1 cellular context compared by ENCODE assay signal in the genomic region with DNA sequence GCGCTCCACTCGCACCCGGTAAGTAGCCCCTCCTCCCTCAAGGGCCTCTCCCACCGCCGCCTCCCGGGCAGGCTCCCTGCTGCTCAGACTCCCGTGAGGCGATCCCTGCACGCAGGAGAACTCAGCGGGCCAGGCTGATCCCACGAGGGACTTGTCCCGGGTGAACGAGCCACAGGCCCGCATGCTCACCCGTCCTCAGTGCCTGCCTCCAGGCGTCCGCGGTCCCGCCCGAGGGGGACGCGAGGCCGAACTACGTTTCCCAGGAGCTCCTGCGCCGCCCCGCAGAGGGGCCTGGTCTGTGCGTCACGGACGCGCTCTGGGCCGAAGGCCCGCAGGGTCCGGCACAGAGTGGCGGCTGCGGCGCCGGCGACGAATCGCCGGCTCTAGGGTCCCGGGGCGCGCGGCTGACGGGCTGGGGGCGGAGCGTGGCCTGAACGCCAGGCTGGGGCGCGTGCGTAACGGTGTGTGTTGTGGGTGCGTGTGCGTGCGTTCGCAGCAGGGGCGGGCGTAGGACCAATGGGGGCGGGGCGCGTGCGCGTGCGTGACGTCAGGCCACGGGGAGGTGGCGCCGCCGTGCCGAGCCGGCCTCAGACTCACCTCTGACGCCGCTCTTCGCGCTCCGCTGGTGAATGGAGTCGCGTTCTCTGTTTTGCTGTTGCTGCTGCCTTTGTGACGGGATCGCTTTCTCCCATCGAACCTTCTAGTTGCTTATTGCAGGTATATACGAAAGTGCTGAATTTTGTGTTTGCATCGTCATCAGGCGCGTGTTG.
TF ChIP-seq lines count a peak whose summit lies in the region.

Gene ZNF10 (plus strand): TSS at position 590 of the 770 bp plus-strand sequence. CDS start 13,866 bp downstream, outside the sequence.
Gene ZNF891 (minus strand): TSS at position 237 of the 770 bp plus-strand sequence. CDS start 8,356 bp downstream, outside the sequence.

TF ChIP-seq in K562, 482 proteins besides CTCF, POLR2A, EP300 and RAD21 (continued from another document and continues in another):
- TF ChIP-seq TFE3 (CRISPR knock-in tag; IDR thresholded peaks at IDR 0.05) (no peak), ZNF431 (CRISPR knock-in tag; IDR thresholded peaks at IDR 0.05) (peak; percentile 56; the same call in 1 of the 2 replicates), ZBTB7A (IDR thresholded peaks at IDR 0.05; ENCODE audit: borderline replicate concordance, control insufficient read depth, low read depth, low read length) (peak; percentile 91), CTBP1 (IDR thresholded peaks at IDR 0.05; ENCODE audit: borderline replicate concordance) (peak; percentile 98), ATF1 (CRISPR knock-in tag; IDR thresholded peaks at IDR 0.05) (peak; percentile 72), ATF1 (tag; IDR thresholded peaks at IDR 0.05) (peak; percentile 99), RBM22 (IDR thresholded peaks at IDR 0.05; ENCODE audit: low read depth, low read length, poor library complexity, severe bottlenecking) (no peak), ZNF551 (CRISPR knock-in tag; IDR thresholded peaks at IDR 0.05) (no peak), ZNF609 (CRISPR knock-in tag; IDR thresholded peaks at IDR 0.05; ENCODE audit: borderline replicate concordance) (no peak; the same call in 1 of the 2 replicates), ZNF354B (CRISPR knock-in tag; IDR thresholded peaks at IDR 0.05) (no peak), DACH1 (IDR thresholded peaks at IDR 0.05; ENCODE audit: partially characterized antibody) (no peak), TCF7L2 (IDR thresholded peaks at IDR 0.05; ENCODE audit: low read depth, low read length) (no peak), NRF1 (conservative IDR thresholded peaks at IDR 0.05 in 1 of 2, IDR thresholded peaks at IDR 0.05 in 1 of 2) (peak; percentile 96), CEBPG (CRISPR knock-in tag; IDR thresholded peaks at IDR 0.05) (no peak; the same call in 1 of the 2 replicates), CEBPG (tag; conservative IDR thresholded peaks at IDR 0.05 in 1 of 2, IDR thresholded peaks at IDR 0.05 in 1 of 2) (no peak), FIP1L1 (IDR thresholded peaks at IDR 0.05; ENCODE audit: low read depth, low read length, poor library complexity, severe bottlenecking) (peak; percentile 87), CLOCK (CRISPR knock-in tag; IDR thresholded peaks at IDR 0.05; ENCODE audit: borderline replicate concordance) (no peak; the same call in 1 of the 2 replicates), RBM15 (IDR thresholded peaks at IDR 0.05; ENCODE audit: insufficient read depth, low read length) (no peak), TOE1 (IDR thresholded peaks at IDR 0.05; ENCODE audit: borderline replicate concordance) (no peak; the same call in 1 of the 2 replicates), TOE1 (CRISPR knock-in tag; IDR thresholded peaks at IDR 0.05; ENCODE audit: borderline replicate concordance, low read depth) (no peak), ZBED1 (IDR thresholded peaks at IDR 0.05) (no peak), ZBTB1 (CRISPR knock-in tag; IDR thresholded peaks at IDR 0.05; ENCODE audit: borderline replicate concordance, low read depth) (peak; percentile 96), NBN (IDR thresholded peaks at IDR 0.05; ENCODE audit: low read depth) (peak; percentile 72; the same call in 1 of the 2 replicates)
- TF ChIP-seq, protein P1, sequence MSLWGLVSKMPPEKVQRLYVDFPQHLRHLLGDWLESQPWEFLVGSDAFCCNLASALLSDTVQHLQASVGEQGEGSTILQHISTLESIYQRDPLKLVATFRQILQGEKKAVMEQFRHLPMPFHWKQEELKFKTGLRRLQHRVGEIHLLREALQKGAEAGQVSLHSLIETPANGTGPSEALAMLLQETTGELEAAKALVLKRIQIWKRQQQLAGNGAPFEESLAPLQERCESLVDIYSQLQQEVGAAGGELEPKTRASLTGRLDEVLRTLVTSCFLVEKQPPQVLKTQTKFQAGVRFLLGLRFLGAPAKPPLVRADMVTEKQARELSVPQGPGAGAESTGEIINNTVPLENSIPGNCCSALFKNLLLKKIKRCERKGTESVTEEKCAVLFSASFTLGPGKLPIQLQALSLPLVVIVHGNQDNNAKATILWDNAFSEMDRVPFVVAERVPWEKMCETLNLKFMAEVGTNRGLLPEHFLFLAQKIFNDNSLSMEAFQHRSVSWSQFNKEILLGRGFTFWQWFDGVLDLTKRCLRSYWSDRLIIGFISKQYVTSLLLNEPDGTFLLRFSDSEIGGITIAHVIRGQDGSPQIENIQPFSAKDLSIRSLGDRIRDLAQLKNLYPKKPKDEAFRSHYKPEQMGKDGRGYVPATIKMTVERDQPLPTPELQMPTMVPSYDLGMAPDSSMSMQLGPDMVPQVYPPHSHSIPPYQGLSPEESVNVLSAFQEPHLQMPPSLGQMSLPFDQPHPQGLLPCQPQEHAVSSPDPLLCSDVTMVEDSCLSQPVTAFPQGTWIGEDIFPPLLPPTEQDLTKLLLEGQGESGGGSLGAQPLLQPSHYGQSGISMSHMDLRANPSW (CRISPR knock-in tag; IDR thresholded peaks at IDR 0.05) = no peak
- TF ChIP-seq, protein P2, sequence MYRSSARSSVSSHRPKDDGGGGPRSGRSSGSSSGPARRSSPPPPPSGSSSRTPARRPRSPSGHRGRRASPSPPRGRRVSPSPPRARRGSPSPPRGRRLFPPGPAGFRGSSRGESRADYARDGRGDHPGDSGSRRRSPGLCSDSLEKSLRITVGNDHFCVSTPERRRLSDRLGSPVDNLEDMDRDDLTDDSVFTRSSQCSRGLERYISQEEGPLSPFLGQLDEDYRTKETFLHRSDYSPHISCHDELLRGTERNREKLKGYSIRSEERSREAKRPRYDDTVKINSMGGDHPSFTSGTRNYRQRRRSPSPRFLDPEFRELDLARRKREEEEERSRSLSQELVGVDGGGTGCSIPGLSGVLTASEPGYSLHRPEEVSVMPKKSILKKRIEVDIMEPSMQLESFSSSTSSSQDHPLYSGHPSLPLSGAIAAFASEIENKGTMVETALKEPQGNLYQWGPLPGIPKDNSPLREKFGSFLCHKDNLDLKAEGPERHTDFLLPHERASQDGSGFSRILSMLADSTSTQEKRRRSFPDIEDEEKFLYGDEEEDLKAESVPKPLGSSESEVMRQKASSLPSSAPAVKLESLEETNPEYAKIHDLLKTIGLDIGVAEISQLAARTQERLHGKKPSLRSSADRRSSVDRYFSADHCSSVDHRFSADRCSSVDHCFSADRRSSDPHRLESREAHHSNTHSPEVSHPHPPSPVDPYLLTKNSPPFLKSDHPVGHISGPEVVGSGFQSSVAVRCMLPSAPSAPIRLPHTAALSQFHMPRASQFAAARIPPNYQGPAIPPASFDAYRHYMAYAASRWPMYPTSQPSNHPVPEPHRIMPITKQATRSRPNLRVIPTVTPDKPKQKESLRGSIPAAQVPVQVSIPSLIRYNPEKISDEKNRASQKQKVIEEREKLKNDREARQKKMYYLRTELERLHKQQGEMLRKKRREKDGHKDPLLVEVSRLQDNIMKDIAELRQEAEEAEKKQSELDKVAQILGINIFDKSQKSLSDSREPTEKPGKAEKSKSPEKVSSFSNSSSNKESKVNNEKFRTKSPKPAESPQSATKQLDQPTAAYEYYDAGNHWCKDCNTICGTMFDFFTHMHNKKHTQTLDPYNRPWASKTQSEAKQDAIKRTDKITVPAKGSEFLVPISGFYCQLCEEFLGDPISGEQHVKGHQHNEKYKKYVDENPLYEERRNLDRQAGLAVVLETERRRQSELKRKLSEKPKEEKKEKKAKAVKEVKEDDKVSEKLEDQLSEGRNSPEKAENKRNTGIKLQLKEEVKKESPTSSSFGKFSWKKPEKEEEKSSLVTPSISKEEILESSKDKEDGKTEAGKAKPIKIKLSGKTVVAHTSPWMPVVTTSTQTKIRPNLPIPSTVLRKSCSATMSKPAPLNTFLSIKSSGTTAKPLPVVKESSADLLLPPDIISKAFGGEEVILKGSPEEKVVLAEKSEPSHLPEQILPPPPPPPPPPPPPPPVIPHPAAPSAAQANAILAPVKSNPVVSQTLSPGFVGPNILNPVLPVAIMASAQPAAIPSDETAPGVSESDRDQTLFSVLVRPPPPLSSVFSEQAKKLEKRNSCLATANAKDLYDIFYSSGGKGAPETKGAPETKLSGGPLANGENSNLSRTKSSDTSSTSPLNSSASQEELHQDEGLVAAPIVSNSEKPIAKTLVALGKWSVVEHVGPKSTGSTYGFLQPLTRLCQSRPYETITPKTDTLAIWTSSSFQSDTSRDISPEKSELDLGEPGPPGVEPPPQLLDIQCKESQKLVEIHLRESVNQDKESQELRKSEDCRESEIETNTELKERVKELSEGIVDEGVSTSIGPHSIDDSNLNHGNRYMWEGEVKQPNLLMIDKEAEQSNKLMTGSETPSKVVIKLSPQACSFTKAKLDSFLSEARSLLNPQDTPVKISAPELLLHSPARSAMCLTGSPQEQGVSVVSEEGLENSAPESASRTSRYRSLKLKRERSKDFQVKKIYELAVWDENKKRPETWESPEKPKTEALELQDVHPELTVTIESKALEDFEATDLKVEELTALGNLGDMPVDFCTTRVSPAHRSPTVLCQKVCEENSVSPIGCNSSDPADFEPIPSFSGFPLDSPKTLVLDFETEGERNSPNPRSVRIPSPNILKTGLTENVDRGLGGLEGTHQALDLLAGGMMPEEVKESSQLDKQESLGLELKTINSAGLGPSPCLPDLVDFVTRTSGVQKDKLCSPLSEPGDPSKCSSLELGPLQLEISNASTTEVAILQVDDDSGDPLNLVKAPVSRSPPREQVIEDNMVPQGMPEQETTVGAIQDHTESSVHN (IDR thresholded peaks at IDR 0.05; ENCODE audit: borderline replicate concordance in 1 of 2, low read depth in 1 of 2) = no peak
- TF ChIP-seq, protein P3, sequence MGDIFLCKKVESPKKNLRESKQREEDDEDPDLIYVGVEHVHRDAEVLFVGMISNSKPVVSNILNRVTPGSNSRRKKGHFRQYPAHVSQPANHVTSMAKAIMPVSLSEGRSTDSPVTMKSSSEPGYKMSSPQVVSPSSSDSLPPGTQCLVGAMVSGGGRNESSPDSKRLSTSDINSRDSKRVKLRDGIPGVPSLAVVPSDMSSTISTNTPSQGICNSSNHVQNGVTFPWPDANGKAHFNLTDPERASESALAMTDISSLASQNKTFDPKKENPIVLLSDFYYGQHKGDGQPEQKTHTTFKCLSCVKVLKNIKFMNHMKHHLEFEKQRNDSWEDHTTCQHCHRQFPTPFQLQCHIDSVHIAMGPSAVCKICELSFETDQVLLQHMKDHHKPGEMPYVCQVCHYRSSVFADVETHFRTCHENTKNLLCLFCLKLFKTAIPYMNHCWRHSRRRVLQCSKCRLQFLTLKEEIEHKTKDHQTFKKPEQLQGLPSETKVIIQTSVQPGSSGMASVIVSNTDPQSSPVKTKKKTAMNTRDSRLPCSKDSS (IDR thresholded peaks at IDR 0.05; ENCODE audit: low read depth, partially characterized antibody) = no peak
